ENCODE assay signal across 2 cellular contexts in the genomic region with DNA sequence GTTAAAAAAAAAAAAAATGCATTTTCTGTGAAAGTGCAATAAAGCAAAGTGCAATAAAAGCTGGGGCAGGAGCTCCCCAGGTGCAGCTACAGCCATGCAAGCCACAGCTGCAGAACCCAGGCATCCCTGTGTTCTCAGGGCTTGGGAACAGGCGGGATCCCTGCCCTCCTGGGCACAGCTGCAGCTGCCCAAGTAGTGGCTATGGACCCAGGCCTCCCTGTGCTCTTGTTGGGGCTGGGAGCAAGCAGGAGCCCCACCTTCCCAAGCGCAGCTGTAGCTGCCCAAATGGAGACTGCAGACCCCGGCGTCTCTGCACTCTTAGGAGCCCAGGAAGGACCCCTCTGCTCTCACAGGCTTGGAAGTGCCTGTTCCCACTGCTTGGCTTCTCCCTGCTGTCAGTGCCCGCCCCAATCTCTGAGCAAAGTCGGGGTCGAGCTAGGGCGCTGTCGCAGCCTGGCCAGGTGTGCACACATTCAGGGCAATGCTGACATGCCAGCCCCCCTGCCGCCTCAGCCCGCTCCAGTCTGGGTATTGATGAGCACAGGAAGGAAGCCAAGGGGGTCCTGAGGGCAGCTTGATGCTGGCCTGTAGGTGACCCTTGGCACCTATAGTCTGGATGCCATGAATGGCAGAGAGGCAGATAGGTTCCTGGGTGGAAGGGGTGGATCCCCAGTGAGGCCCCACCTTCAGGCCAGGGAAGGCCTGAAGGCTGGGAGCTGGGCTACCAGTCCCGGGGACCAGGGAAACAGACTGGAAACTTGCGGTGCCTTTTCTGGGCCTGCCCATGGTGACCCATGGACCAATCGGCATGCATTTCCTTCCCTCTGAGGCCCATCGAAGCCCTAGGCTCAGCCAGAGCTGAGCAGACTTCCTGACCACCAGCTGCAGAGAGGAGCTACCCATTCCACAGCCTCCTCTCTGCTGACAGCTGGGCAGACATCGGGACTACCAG.
TF ChIP-seq lines count a peak whose summit lies in the region.

No MANE protein-coding gene starts in this region.

TF ChIP-seq in WTC11, 78 proteins besides CTCF, POLR2A, EP300 and RAD21:
- TF ChIP-seq FOXK1 (CRISPR knock-in tag; IDR thresholded peaks at IDR 0.05) (no peak), NR1H2 (CRISPR knock-in tag; IDR thresholded peaks at IDR 0.05) (no peak), ZNF671 (CRISPR knock-in tag; IDR thresholded peaks at IDR 0.05) (no peak), GRHL2 (CRISPR knock-in tag; IDR thresholded peaks at IDR 0.05; ENCODE audit: insufficient replicate concordance, severe bottlenecking) (no peak), ZNF121 (CRISPR knock-in tag; IDR thresholded peaks at IDR 0.05) (no peak), SMAD3 (CRISPR knock-in tag; IDR thresholded peaks at IDR 0.05; ENCODE audit: borderline replicate concordance) (no peak), EMX1 (CRISPR knock-in tag; IDR thresholded peaks at IDR 0.05) (no peak), ZBTB21 (CRISPR knock-in tag; IDR thresholded peaks at IDR 0.05; ENCODE audit: borderline replicate concordance) (no peak), ZNF396 (CRISPR knock-in tag; IDR thresholded peaks at IDR 0.05; ENCODE audit: borderline replicate concordance) (no peak), TEAD4 (CRISPR knock-in tag; IDR thresholded peaks at IDR 0.05) (no peak), ETV6 (CRISPR knock-in tag; IDR thresholded peaks at IDR 0.05) (no peak)
- TF ChIP-seq, protein P1, sequence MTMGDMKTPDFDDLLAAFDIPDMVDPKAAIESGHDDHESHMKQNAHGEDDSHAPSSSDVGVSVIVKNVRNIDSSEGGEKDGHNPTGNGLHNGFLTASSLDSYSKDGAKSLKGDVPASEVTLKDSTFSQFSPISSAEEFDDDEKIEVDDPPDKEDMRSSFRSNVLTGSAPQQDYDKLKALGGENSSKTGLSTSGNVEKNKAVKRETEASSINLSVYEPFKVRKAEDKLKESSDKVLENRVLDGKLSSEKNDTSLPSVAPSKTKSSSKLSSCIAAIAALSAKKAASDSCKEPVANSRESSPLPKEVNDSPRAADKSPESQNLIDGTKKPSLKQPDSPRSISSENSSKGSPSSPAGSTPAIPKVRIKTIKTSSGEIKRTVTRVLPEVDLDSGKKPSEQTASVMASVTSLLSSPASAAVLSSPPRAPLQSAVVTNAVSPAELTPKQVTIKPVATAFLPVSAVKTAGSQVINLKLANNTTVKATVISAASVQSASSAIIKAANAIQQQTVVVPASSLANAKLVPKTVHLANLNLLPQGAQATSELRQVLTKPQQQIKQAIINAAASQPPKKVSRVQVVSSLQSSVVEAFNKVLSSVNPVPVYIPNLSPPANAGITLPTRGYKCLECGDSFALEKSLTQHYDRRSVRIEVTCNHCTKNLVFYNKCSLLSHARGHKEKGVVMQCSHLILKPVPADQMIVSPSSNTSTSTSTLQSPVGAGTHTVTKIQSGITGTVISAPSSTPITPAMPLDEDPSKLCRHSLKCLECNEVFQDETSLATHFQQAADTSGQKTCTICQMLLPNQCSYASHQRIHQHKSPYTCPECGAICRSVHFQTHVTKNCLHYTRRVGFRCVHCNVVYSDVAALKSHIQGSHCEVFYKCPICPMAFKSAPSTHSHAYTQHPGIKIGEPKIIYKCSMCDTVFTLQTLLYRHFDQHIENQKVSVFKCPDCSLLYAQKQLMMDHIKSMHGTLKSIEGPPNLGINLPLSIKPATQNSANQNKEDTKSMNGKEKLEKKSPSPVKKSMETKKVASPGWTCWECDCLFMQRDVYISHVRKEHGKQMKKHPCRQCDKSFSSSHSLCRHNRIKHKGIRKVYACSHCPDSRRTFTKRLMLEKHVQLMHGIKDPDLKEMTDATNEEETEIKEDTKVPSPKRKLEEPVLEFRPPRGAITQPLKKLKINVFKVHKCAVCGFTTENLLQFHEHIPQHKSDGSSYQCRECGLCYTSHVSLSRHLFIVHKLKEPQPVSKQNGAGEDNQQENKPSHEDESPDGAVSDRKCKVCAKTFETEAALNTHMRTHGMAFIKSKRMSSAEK (CRISPR knock-in tag; IDR thresholded peaks at IDR 0.05; ENCODE audit: borderline replicate concordance): no peak
- TF ChIP-seq, protein P2, sequence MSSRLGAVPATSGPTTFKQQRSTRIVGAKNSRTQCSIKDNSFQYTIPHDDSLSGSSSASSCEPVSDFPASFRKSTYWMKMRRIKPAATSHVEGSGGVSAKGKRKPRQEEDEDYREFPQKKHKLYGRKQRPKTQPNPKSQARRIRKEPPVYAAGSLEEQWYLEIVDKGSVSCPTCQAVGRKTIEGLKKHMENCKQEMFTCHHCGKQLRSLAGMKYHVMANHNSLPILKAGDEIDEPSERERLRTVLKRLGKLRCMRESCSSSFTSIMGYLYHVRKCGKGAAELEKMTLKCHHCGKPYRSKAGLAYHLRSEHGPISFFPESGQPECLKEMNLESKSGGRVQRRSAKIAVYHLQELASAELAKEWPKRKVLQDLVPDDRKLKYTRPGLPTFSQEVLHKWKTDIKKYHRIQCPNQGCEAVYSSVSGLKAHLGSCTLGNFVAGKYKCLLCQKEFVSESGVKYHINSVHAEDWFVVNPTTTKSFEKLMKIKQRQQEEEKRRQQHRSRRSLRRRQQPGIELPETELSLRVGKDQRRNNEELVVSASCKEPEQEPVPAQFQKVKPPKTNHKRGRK (CRISPR knock-in tag; IDR thresholded peaks at IDR 0.05; ENCODE audit: borderline replicate concordance): no peak
- TF ChIP-seq, protein P3, sequence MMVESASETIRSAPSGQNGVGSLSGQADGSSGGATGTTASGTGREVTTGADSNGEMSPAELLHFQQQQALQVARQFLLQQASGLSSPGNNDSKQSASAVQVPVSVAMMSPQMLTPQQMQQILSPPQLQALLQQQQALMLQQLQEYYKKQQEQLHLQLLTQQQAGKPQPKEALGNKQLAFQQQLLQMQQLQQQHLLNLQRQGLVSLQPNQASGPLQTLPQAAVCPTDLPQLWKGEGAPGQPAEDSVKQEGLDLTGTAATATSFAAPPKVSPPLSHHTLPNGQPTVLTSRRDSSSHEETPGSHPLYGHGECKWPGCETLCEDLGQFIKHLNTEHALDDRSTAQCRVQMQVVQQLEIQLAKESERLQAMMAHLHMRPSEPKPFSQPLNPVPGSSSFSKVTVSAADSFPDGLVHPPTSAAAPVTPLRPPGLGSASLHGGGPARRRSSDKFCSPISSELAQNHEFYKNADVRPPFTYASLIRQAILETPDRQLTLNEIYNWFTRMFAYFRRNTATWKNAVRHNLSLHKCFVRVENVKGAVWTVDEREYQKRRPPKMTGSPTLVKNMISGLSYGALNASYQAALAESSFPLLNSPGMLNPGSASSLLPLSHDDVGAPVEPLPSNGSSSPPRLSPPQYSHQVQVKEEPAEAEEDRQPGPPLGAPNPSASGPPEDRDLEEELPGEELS (CRISPR knock-in tag; IDR thresholded peaks at IDR 0.05): no peak

TF ChIP-seq in H1, 55 proteins besides CTCF, POLR2A, EP300 and RAD21:
- TF ChIP-seq TCF12 (IDR thresholded peaks at IDR 0.05; ENCODE audit: low read depth, low read length) (no peak), RBBP5 (IDR thresholded peaks at IDR 0.05; ENCODE audit: borderline replicate concordance, low read depth, low read length) (no peak)
- TF ChIP-seq, protein P4, sequence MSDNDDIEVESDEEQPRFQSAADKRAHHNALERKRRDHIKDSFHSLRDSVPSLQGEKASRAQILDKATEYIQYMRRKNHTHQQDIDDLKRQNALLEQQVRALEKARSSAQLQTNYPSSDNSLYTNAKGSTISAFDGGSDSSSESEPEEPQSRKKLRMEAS (IDR thresholded peaks at IDR 0.05): no peak
